Comparison of ENCODE assay signal across 1 cellular context in genomic region chr11:36458129-36458918, GRCh38.
TF ChIP-seq lines count a peak whose summit lies in the region.

No MANE protein-coding gene starts in this region.

TF ChIP-seq in IMR-90, 13 proteins besides CTCF, POLR2A, EP300 and RAD21:
- TF ChIP-seq RFX5 (IDR thresholded peaks at IDR 0.05; ENCODE audit: low read depth, low read length) (no peak), MAFK (IDR thresholded peaks at IDR 0.05; ENCODE audit: low read depth, low read length) (no peak), MAZ (IDR thresholded peaks at IDR 0.05; ENCODE audit: borderline replicate concordance, low read depth, low read length) (no peak), USF2 (IDR thresholded peaks at IDR 0.05; ENCODE audit: low read depth, low read length) (no peak), FOS (IDR thresholded peaks at IDR 0.05; ENCODE audit: low read depth, low read length) (no peak), CHD1 (IDR thresholded peaks at IDR 0.05; ENCODE audit: low read depth, low read length) (no peak), RCOR1 (IDR thresholded peaks at IDR 0.05; ENCODE audit: insufficient replicate concordance, low read length) (no peak), NFE2L2 (IDR thresholded peaks at IDR 0.05; ENCODE audit: low read depth, low read length) (no peak), BHLHE40 (IDR thresholded peaks at IDR 0.05; ENCODE audit: low read depth, low read length) (no peak), ELK1 (IDR thresholded peaks at IDR 0.05; ENCODE audit: borderline replicate concordance, low read depth, low read length) (no peak), CEBPB (IDR thresholded peaks at IDR 0.05; ENCODE audit: low read depth, low read length) (no peak), SMC3 (IDR thresholded peaks at IDR 0.05; ENCODE audit: low read depth, low read length) (no peak), MXI1 (IDR thresholded peaks at IDR 0.05; ENCODE audit: borderline replicate concordance, low read depth, low read length) (no peak)
TF ChIP-seq in IMR-90: peak in this region for 0.
